ENCODE assay signal across 9 cellular contexts in genomic region chr2:37623971-37624897, GRCh38. TPM values are rescaled to one million over a fixed set of nuclear protein-coding genes. Genes with fewer than 3 reads are reported as not detected.
DNase-seq lines count a peak whose midpoint lies in the region; ATAC-seq and TF ChIP-seq lines count a peak whose summit lies in the region.
"Had no signal": no experiment of that assay in that cellular context is flagged by ENCODE, and none has a peak within 500 bp of the region (broad histone marks: within the 10 kb centered on the region; RNA-seq: fewer than 3 reads in every experiment).

No MANE protein-coding gene starts in this region.

- H3K4me1 ChIP-seq in adipocyte (ENCODE audit: control insufficient read depth, insufficient read depth, low read length) (peaks cover 27% of the 10 kb centered on the region), upper lobe of right lung (peaks cover 25% of the 10 kb centered on the region)

- H3K27me3 ChIP-seq in adipocyte (replicated peaks; ENCODE audit: control insufficient read depth, insufficient read depth, low read length): no peaks in the 10 kb centered on the region
- no peaks in the 10 kb centered on the region for H3K27me3 ChIP-seq in upper lobe of right lung

- H3K27ac ChIP-seq in upper lobe of right lung: no peak overlapping the region

- H3K9me3 ChIP-seq in adipocyte (ENCODE audit: control insufficient read depth, low read length) (no peaks in the 10 kb centered on the region), upper lobe of right lung (no peaks in the 10 kb centered on the region)

- no peak for TF ChIP-seq CTCF in upper lobe of right lung (IDR thresholded peaks at IDR 0.05)

- ATAC-seq in GM19438 (IDR thresholded peaks at IDR 0.05; ENCODE audit: low read depth, unreplicated experiment) (peak; percentile 88), HG03378 (IDR thresholded peaks at IDR 0.05; ENCODE audit: unreplicated experiment) (peak; percentile 89), upper lobe of right lung (peak; percentile 64)
- ATAC-seq: K562 had no signal

- DNase-seq in adipocyte (ENCODE audit: low read depth): no peak
- no peak for DNase-seq in upper lobe of right lung
- no peak for DNase-seq in occipital lobe (lab: John Stamatoyannopoulos, UW)
- DNase-seq in NCI-H146 treated with DMSO at 0.1 percent for 48 hours (lab: John Stamatoyannopoulos, UW; ENCODE audit: unreplicated experiment): no peak
- DNase-seq in SW 1271 (lab: John Stamatoyannopoulos, UW): no peak

- H3K36me3 ChIP-seq in adipocyte (ENCODE audit: control insufficient read depth, insufficient read depth, low read length, severe bottlenecking) (no peaks in the 10 kb centered on the region), upper lobe of right lung (no peaks in the 10 kb centered on the region)

- intact Hi-C loops in upper lobe of right lung (cut with DNase I): no loop called here

- H3K9ac ChIP-seq in adipocyte (ENCODE audit: low read length): peak overlapping the region; percentile 55

- peak overlapping the region; percentile 66; the same call in 1 of the 2 replicates for H3K4me3 ChIP-seq in GM08714 (ENCODE audit: low read length)
- H3K4me3 ChIP-seq in adipocyte (ENCODE audit: low read length): no peak overlapping the region
- no peak overlapping the region for H3K4me3 ChIP-seq in upper lobe of right lung
- H3K4me3 ChIP-seq: K562 had no signal

RNA-seq across cellular contexts. Expression of gene CDC42EP3, which starts 47.2 kb away (rescaled TPM):
- total RNA-seq in upper lobe of right lung: 71.1 TPM
- 25.3 TPM for total RNA-seq in occipital lobe
